ENCODE assay signal across 8 cellular contexts in genomic region chr6:111552241-111552744, GRCh38. TPM values are rescaled to one million over a fixed set of nuclear protein-coding genes. Genes with fewer than 3 reads are reported as not detected.
DNase-seq lines count a peak whose midpoint lies in the region; ATAC-seq and TF ChIP-seq lines count a peak whose summit lies in the region.

No MANE protein-coding gene starts in this region.

- no peaks in the 10 kb centered on the region for H3K9me3 ChIP-seq in AG04450 (ENCODE audit: control insufficient read depth, insufficient read depth, low read length)

- no peak for ATAC-seq in HG02678 (IDR thresholded peaks at IDR 0.05; ENCODE audit: unreplicated experiment)

- H3K4me3 ChIP-seq in AG04450 (ENCODE audit: low read depth, low read length) (peak overlapping the region; percentile 18; the same call in 1 of the 2 replicates), LNCaP clone FGC (ENCODE audit: low read depth, low read length) (no peak overlapping the region)

- H3K27ac ChIP-seq in AG04450 (ENCODE audit: low read depth, low read length), result peak overlapping the region; percentile 94

- H3K27me3 ChIP-seq in AG04450 (ENCODE audit: control insufficient read depth, insufficient read depth, low read length), result no peaks in the 10 kb centered on the region

- DNase-seq in AG04450 (ENCODE audit: low read depth, low spot score) (peak; percentile 95), LNCaP clone FGC (ENCODE audit: low read depth) (peak; percentile 78), amygdala (lab: John Stamatoyannopoulos, UW) (peak in 48 of 56 donors; percentile 16 to 90 (median 58)), hepatic stellate cell (ENCODE audit: low spot score) (peak; percentile 81), renal cortical epithelial cell (ENCODE audit: low read depth) (peak; percentile 93), NOMO-1 (lab: John Stamatoyannopoulos, UW; ENCODE audit: unreplicated experiment in 2 of 2) (no peak), UCSD-AML1 (lab: John Stamatoyannopoulos, UW; ENCODE audit: unreplicated experiment) (no peak)

- TF ChIP-seq CTCF in AG04450 (IDR thresholded peaks at IDR 0.05; ENCODE audit: low read depth, low read length) (no peak), LNCaP clone FGC (IDR thresholded peaks at IDR 0.05; ENCODE audit: control insufficient read depth, extremely low read depth, insufficient read depth) (no peak)

- POLR2A ChIA-PET in AG04450 (lab: Yijun Ruan, JAX), result interaction anchor here (0.8 to 1.1 kb wide), 4 partner anchors 39 to 69 kb away, joined by 4 to 10 read pairs (median 6); partner anchors contain the start of gene REV3L

- CTCF ChIA-PET in AG04450 (lab: Charles Lee), result no interaction called here

RNA-seq across cellular contexts. Expression of gene TRAF3IP2, which starts 53.4 kb away (rescaled TPM):
- polyA plus RNA-seq in AG04450 (2011; rRNA removed), result 17.2 and 21.6 TPM in 2 replicates
- 19.8 and 21.4 TPM in 2 replicates for polyA minus RNA-seq in AG04450 (2011; rRNA and poly(A)+ RNA removed)
- 16.6 and 23.4 TPM in 2 replicates for total RNA-seq in renal cortical epithelial cell

Comparison
In these comparisons a context has a peak if more than half of its experiments do, and no peak if none do; other contexts are left out.
1. DNase-seq: peak in AG04450 (single experiment), LNCaP clone FGC (single experiment), amygdala (48 of 56), hepatic stellate cell (single experiment) and renal cortical epithelial cell (single experiment); none in NOMO-1 (0 of 2) and UCSD-AML1 (single experiment).